1 cellular context compared by ENCODE assay signal in the genomic region with DNA sequence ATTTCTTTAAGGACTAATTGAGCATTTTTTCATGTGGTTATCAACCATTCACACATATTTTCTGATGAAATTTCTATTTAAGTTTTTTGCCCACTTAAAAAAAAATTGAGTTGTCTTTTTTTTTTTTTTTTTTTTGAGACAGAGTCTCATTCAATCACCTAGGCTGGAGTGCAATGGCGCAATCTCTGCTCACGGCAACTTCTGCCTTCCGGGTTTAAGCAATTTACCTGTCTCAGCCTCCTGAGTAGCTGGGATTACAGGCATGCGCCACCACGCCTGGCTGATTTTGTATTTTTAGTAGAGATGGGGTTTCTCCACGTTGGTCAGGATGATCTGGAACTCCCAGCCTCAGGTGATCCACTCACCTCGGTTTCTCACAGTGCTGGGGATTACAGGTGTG.
TF ChIP-seq lines count a peak whose summit lies in the region.

No MANE protein-coding gene starts in this region.

TF ChIP-seq in HepG2, 621 proteins besides CTCF, POLR2A, EP300 and RAD21:
- peak; percentile 26; the same call in 1 of the 2 replicates for TF ChIP-seq CEBPB (IDR thresholded peaks at IDR 0.05; ENCODE audit: borderline replicate concordance, low read depth, low read length)
- TF ChIP-seq, protein P1, sequence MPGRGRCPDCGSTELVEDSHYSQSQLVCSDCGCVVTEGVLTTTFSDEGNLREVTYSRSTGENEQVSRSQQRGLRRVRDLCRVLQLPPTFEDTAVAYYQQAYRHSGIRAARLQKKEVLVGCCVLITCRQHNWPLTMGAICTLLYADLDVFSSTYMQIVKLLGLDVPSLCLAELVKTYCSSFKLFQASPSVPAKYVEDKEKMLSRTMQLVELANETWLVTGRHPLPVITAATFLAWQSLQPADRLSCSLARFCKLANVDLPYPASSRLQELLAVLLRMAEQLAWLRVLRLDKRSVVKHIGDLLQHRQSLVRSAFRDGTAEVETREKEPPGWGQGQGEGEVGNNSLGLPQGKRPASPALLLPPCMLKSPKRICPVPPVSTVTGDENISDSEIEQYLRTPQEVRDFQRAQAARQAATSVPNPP (CRISPR knock-in tag; IDR thresholded peaks at IDR 0.05): no peak
- no peak for TF ChIP-seq ZNF101 (CRISPR knock-in tag; IDR thresholded peaks at IDR 0.05; ENCODE audit: borderline replicate concordance, low read depth)
